Comparison of ENCODE assay signal across 28 cellular contexts in the genomic region with DNA sequence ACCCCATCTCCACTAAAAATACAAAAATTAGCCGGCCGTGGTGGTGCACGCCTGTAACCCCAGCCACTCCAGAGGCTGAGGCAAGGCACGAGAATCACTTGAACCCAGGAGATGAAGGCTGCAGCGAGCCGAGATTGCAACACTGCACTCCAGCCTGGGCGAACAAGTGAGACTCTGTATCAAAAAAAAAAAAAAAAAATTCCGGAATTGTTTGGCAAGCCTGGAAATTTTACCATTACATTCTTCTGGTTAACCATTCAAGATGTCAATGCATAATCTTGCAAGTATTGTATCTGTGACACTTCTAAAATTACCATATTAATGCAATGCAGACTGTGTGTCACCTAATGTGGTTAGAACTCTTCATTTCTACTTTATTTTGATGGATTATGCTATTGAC.
DNase-seq lines count a peak whose midpoint lies in the region; ATAC-seq and TF ChIP-seq lines count a peak whose summit lies in the region.
"Had no signal": no experiment of that assay in that cellular context is flagged by ENCODE, and none has a peak within 500 bp of the region (broad histone marks: within the 10 kb centered on the region; RNA-seq: fewer than 3 reads in every experiment).

No MANE protein-coding gene starts in this region.

- no peak overlapping the region for H3K9ac ChIP-seq in mesenchymal stem cell (ENCODE audit: low read length)
- H3K9ac ChIP-seq: BLaER1 treated with 17β-estradiol and CSF1 and Interleukin-3, amounts not matched to agents 10 nM and 100 nM had no signal

- peaks cover 9% of the 10 kb centered on the region for H3K79me1 ChIP-seq in mesenchymal stem cell (replicated peaks; ENCODE audit: low read length, poor library complexity, severe bottlenecking)

- TF ChIP-seq CTCF in uterus (IDR thresholded peaks at IDR 0.05): no peak

- H3K4ac ChIP-seq in mesenchymal stem cell (ENCODE audit: low read depth in 1 of 2, low read length in 2 of 2): no peak overlapping the region

- H3K23ac ChIP-seq in mesenchymal stem cell (ENCODE audit: low read length in 2 of 2): no peak overlapping the region

- peak overlapping the region; percentile 3 for H3K27ac Mint-ChIP-seq in central memory CD8-positive, alpha-beta T cell (ENCODE audit: low read depth)
- H3K27ac Mint-ChIP-seq in immature natural killer cell: no peak overlapping the region
- H3K27ac Mint-ChIP-seq: mesothelial cell of epicardium; naive thymus-derived CD4-positive, alpha-beta T cell; T-helper 2 cell treated with Interferon-gamma antibody and Interleukin-4, amounts not matched to agents 5 μg/mL and 100 μg/mL, for 36 hours had no signal

- H3K18ac ChIP-seq in mesenchymal stem cell (ENCODE audit: low read depth in 1 of 2, low read length in 2 of 2): no peak overlapping the region

- no peak overlapping the region for H2AK5ac ChIP-seq in mesenchymal stem cell (ENCODE audit: low read length, severe bottlenecking)

- no peak overlapping the region for H2AFZ ChIP-seq in mesenchymal stem cell (ENCODE audit: low read depth, low read length)

- no peak overlapping the region for H3K4me2 ChIP-seq in mesenchymal stem cell (ENCODE audit: low read length, poor library complexity, severe bottlenecking)
- H3K4me2 ChIP-seq: BLaER1 treated with 17β-estradiol and CSF1 and Interleukin-3, amounts not matched to agents 10 nM and 100 nM had no signal

- H4K8ac ChIP-seq in mesenchymal stem cell (ENCODE audit: low read length): no peak overlapping the region

- no peak overlapping the region for H3K27ac ChIP-seq in mesenchymal stem cell (ENCODE audit: low read length, poor library complexity, severe bottlenecking)
- H3K27ac ChIP-seq in uterus: no peak overlapping the region
- H3K27ac ChIP-seq: BLaER1 treated with 17β-estradiol and CSF1 and Interleukin-3, amounts not matched to agents 10 nM and 100 nM; HL-60; skin epidermis; stomach; tibial artery; WERI-Rb-1 had no signal

- H3K4me3 ChIP-seq in HAP-1 (no peak overlapping the region), mesenchymal stem cell (ENCODE audit: insufficient read depth in 1 of 2, low read depth in 1 of 2, low read length in 2 of 2) (no peak overlapping the region), uterus (no peak overlapping the region)
- H3K4me3 ChIP-seq: BLaER1 treated with 17β-estradiol and CSF1 and Interleukin-3, amounts not matched to agents 10 nM and 100 nM; skin epidermis; stomach; tibial artery had no signal

- H3K27me3 ChIP-seq in HAP-1 (ENCODE audit: low read depth) (no peaks in the 10 kb centered on the region), mesenchymal stem cell (ENCODE audit: control insufficient read depth in 1 of 2, insufficient read depth in 1 of 2, low read length in 2 of 2) (no peaks in the 10 kb centered on the region), uterus (no peaks in the 10 kb centered on the region)
- H3K27me3 ChIP-seq: BLaER1 treated with 17β-estradiol and CSF1 and Interleukin-3, amounts not matched to agents 10 nM and 100 nM; stomach; tibial artery had no signal

- H2BK5ac ChIP-seq in mesenchymal stem cell (ENCODE audit: low read depth, low read length, poor library complexity, severe bottlenecking): no peak overlapping the region

- WGBS in mesenchymal stem cell: 96% methylated on average over 6 of the region's 8 CpGs

- no peak for ATAC-seq in central memory CD8-positive, alpha-beta T cell (replicated peaks; ENCODE audit: extremely low read depth, poor library complexity, severe bottlenecking)
- ATAC-seq: naive thymus-derived CD4-positive, alpha-beta T cell had no signal

- H3K9me3 ChIP-seq in HAP-1: no peaks in the 10 kb centered on the region
- no peaks in the 10 kb centered on the region for H3K9me3 ChIP-seq in mesenchymal stem cell (ENCODE audit: control insufficient read depth, low read length)
- H3K9me3 ChIP-seq in uterus: no peaks in the 10 kb centered on the region
- H3K9me3 ChIP-seq: stomach, tibial artery had no signal

- H3K27me3 Mint-ChIP-seq in central memory CD8-positive, alpha-beta T cell: no peaks in the 10 kb centered on the region
- peaks cover 0 to 2% (median 0%) of the 10 kb centered on the region in 3 donors for H3K27me3 Mint-ChIP-seq in immature natural killer cell (ENCODE audit: low read depth in 3 of 3)
- H3K27me3 Mint-ChIP-seq: naive thymus-derived CD4-positive, alpha-beta T cell had no signal

- H2BK120ac ChIP-seq in mesenchymal stem cell (ENCODE audit: low read depth, low read length): no peak overlapping the region

- no peaks in the 10 kb centered on the region for H3K36me3 ChIP-seq in HAP-1 (replicated peaks)
- peaks cover 0 to 2% of the 10 kb centered on the region in 2 experiments for H3K36me3 ChIP-seq in mesenchymal stem cell (ENCODE audit: control insufficient read depth in 1 of 2, insufficient read depth in 2 of 2, low read depth in 1 of 2, low read length in 2 of 2)
- H3K36me3 ChIP-seq in uterus: no peaks in the 10 kb centered on the region
- H3K36me3 ChIP-seq: tibial artery had no signal

- no peak overlapping the region for H4K91ac ChIP-seq in mesenchymal stem cell (ENCODE audit: low read length)

- in situ Hi-C loops in HAP-1 (cut with MboI; ENCODE audit: low sequenced_read_pairs): no loop called here

- no peaks in the 10 kb centered on the region for H3K9me3 Mint-ChIP-seq in central memory CD8-positive, alpha-beta T cell
- no peaks in the 10 kb centered on the region for H3K9me3 Mint-ChIP-seq in immature natural killer cell
- H3K9me3 Mint-ChIP-seq: brain; mesothelial cell of epicardium; naive thymus-derived CD4-positive, alpha-beta T cell; T-helper 2 cell treated with Interferon-gamma antibody and Interleukin-4, amounts not matched to agents 5 μg/mL and 100 μg/mL, for 36 hours had no signal

- H3K14ac ChIP-seq in mesenchymal stem cell (ENCODE audit: low read length in 2 of 2): no peak overlapping the region

- DNase-seq in AG08395 (ENCODE audit: low spot score): peak; percentile 7
- DNase-seq in HAP-1 (ENCODE audit: low spot score in 2 of 2): peak; percentile 72 to 98
- no peak for DNase-seq in central memory CD8-positive, alpha-beta T cell (ENCODE audit: low spot score in 2 of 2)
- DNase-seq in mesenchymal stem cell: peak; percentile 55
- DNase-seq in SHP77 treated with DMSO at 0.1 percent for 48 hours (lab: John Stamatoyannopoulos, UW): no peak
- no peak for DNase-seq in NCI-H146 treated with DMSO at 0.1 percent for 48 hours (lab: John Stamatoyannopoulos, UW; ENCODE audit: unreplicated experiment)
- DNase-seq in immature natural killer cell: no peak
- DNase-seq in uterus: no peak
- DNase-seq: ACHN; activated CD4-positive, alpha-beta T cell treated with anti-CD3 and anti-CD28 coated beads for 48 hours; activated gamma-delta T cell; activated T-cell treated with anti-CD3 and anti-CD28 coated beads, Interleukin-2, amount 50 U/mL, for 1 hour; COR-L47; DMS79 treated with DMSO at 0.1 percent for 48 hours; effector CD8-positive, alpha-beta T cell; left colon; naive thymus-derived CD4-positive, alpha-beta T cell; NCI-H146; occipital lobe; stomach; tibial artery; WERI-Rb-1 had no signal

- H3K4me1 ChIP-seq in HAP-1: peaks cover 35% of the 10 kb centered on the region
- H3K4me1 ChIP-seq in mesenchymal stem cell (ENCODE audit: control insufficient read depth, insufficient read depth, low read depth, low read length): peaks cover 4% of the 10 kb centered on the region
- no peaks in the 10 kb centered on the region for H3K4me1 ChIP-seq in uterus
- H3K4me1 ChIP-seq: tibial artery had no signal

- H2BK15ac ChIP-seq in mesenchymal stem cell (ENCODE audit: low read depth, poor library complexity, severe bottlenecking): no peak overlapping the region

- H3K4me3 Mint-ChIP-seq in central memory CD8-positive, alpha-beta T cell: no peak overlapping the region
- no peak overlapping the region for H3K4me3 Mint-ChIP-seq in immature natural killer cell
- H3K4me3 Mint-ChIP-seq: mesothelial cell of epicardium; naive thymus-derived CD4-positive, alpha-beta T cell; T-helper 2 cell treated with Interferon-gamma antibody and Interleukin-4, amounts not matched to agents 5 μg/mL and 100 μg/mL, for 36 hours had no signal

- H3K4me1 Mint-ChIP-seq in central memory CD8-positive, alpha-beta T cell: peaks cover 23% of the 10 kb centered on the region
- H3K4me1 Mint-ChIP-seq in immature natural killer cell: peaks cover 11 to 29% of the 10 kb centered on the region in 2 donors

- TF ChIP-seq POLR2A in uterus (IDR thresholded peaks at IDR 0.05): no peak

- H2BK12ac ChIP-seq in mesenchymal stem cell (ENCODE audit: low read length in 2 of 2): no peak overlapping the region

- intact Hi-C loops in uterus (cut with DNase I; ENCODE audit: low total_unique reads): no loop called here

- peaks cover 4% of the 10 kb centered on the region for H3K36me3 Mint-ChIP-seq in central memory CD8-positive, alpha-beta T cell (ENCODE audit: insufficient read depth)
- no peaks in the 10 kb centered on the region for H3K36me3 Mint-ChIP-seq in immature natural killer cell
- H3K36me3 Mint-ChIP-seq: mesothelial cell of epicardium had no signal

Comparison
In these comparisons a context has a peak if more than half of its experiments do, and no peak if none do; other contexts are left out.
1. DNase-seq: peak in AG08395 (single experiment), HAP-1 (2 of 2) and mesenchymal stem cell (single experiment); none in central memory CD8-positive, alpha-beta T cell (0 of 2), SHP77 treated with DMSO at 0.1 percent for 48 hours (single experiment), NCI-H146 treated with DMSO at 0.1 percent for 48 hours (single experiment), immature natural killer cell (0 of 3) and uterus (0 of 2).